ENCODE assay signal across 10 cellular contexts in the genomic region with DNA sequence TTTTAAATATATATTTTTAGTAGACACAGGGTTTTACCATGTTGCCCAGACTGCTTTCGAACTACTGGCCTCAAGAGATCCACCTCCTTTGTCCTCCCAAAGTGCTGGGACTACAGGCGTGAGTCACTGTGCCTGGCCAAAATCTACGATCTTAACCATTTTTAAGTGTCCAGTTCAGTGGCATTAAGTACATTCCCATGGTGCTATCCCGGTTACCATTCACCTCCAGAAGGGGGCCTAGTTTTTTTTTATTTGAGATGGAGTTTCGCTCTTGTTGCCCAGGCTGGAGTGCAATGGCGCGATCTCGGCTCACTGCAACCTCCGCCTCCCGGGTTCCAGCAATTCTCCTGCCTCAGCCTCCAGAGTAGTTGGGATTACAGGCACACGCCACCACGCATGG. TPM values are rescaled to one million over a fixed set of nuclear protein-coding genes. Genes with fewer than 3 reads are reported as not detected.
DNase-seq lines count a peak whose midpoint lies in the region; ATAC-seq and TF ChIP-seq lines count a peak whose summit lies in the region.
"Not testable (repeated sequence)": the region's sequence is repeated elsewhere in the genome, so short reads cannot be mapped to it uniquely, and the experiment has no call there.
"Had no signal": no experiment of that assay in that cellular context is flagged by ENCODE, and none has a peak within 500 bp of the region (broad histone marks: within the 10 kb centered on the region; RNA-seq: fewer than 3 reads in every experiment).

No MANE protein-coding gene starts in this region.

- peaks cover 67% of the 10 kb centered on the region for H3K36me3 Mint-ChIP-seq in CD4-positive, alpha-beta T cell (ENCODE audit: low read depth)
- H3K36me3 Mint-ChIP-seq in activated naive CD4-positive, alpha-beta T cell treated with anti-CD3 and anti-CD28 coated beads, Interleukin-2, amount 50 U/mL, for 24 hours; neural crest cell (ENCODE audit: low read depth): not testable (repeated sequence)

- CTCF ChIA-PET in CD4-positive, alpha-beta T cell (lab: Charles Lee): not testable (repeated sequence)
- CTCF ChIA-PET in HEK293 (lab: Yijun Ruan, JAX): interaction anchor here (0.6 to 1.1 kb wide), 4 partner anchors 16 to 101 kb away, joined by 3 to 7 read pairs (median 4); a partner anchor contains a TSS

- not testable (repeated sequence) for TF ChIP-seq CTCF in CD4-positive, alpha-beta T cell (IDR thresholded peaks at IDR 0.05)
- TF ChIP-seq CTCF in HEK293 (tag by site-specific recombination; IDR thresholded peaks at IDR 0.05): peak; percentile 20; the same call in 1 of the 2 replicates
- peak; percentile 8 for TF ChIP-seq CTCF in epithelial cell of proximal tubule (conservative IDR thresholded peaks at IDR 0.05; ENCODE audit: low read depth, low read length)
- TF ChIP-seq CTCF in neural crest cell (conservative IDR thresholded peaks at IDR 0.05): peak; percentile 29

- not testable (repeated sequence) for ATAC-seq in CD4-positive, alpha-beta T cell (ENCODE audit: poor library complexity)

- H3K4me1 ChIP-seq in HEK293 (ENCODE audit: control insufficient read depth, insufficient read depth, low read length): not testable (repeated sequence)

- not testable (repeated sequence) for H3K4me3 Mint-ChIP-seq in CD4-positive, alpha-beta T cell; activated naive CD4-positive, alpha-beta T cell treated with anti-CD3 and anti-CD28 coated beads, Interleukin-2, amount 50 U/mL, for 24 hours; neural crest cell

- not testable (repeated sequence) for H3K27me3 ChIP-seq in CD4-positive, alpha-beta T cell (ENCODE audit: control insufficient read depth, insufficient read depth, low read length)

- not testable (repeated sequence) for DNase-seq in CD4-positive, alpha-beta T cell; epithelial cell of proximal tubule (ENCODE audit: low read depth); neural crest cell (ENCODE audit: low read depth, low spot score)
- peak; percentile 40 for DNase-seq in ELR (ENCODE audit: low read depth)
- peak; percentile 53 for DNase-seq in RKO (ENCODE audit: low spot score)

- H3K27ac ChIP-seq in CD4-positive, alpha-beta T cell (ENCODE audit: low read depth, low read length); HEK293 (ENCODE audit: extremely low read depth, low read depth, low read length): not testable (repeated sequence)

- not testable (repeated sequence) for H3K9me3 Mint-ChIP-seq in CD4-positive, alpha-beta T cell; activated naive CD4-positive, alpha-beta T cell treated with anti-CD3 and anti-CD28 coated beads, Interleukin-2, amount 50 U/mL, for 24 hours; neural crest cell

- not testable (repeated sequence) for H3K9me3 ChIP-seq in CD4-positive, alpha-beta T cell (ENCODE audit: control insufficient read depth, low read length); HEK293 (ENCODE audit: control insufficient read depth, insufficient read depth, low read depth, low read length)

- H3K27ac Mint-ChIP-seq in CD4-positive, alpha-beta T cell: peak overlapping the region; percentile 17
- peak overlapping the region; percentile 35 for H3K27ac Mint-ChIP-seq in activated naive CD4-positive, alpha-beta T cell treated with anti-CD3 and anti-CD28 coated beads, Interleukin-2, amount 50 U/mL, for 24 hours
- not testable (repeated sequence) for H3K27ac Mint-ChIP-seq in neural crest cell (ENCODE audit: unreplicated experiment)

- H3K4me3 ChIP-seq in HEK293 (ENCODE audit: low read depth, low read length); epithelial cell of proximal tubule (ENCODE audit: low read depth, low read length): not testable (repeated sequence)

- POLR2A ChIA-PET in CD4-positive, alpha-beta T cell (lab: Charles Lee); HEK293 (lab: Yijun Ruan, JAX): not testable (repeated sequence)

- H3K27me3 Mint-ChIP-seq in CD4-positive, alpha-beta T cell; activated naive CD4-positive, alpha-beta T cell treated with anti-CD3 and anti-CD28 coated beads, Interleukin-2, amount 50 U/mL, for 24 hours; neural crest cell (ENCODE audit: low read depth): not testable (repeated sequence)

- peaks cover 29% of the 10 kb centered on the region for H3K4me1 Mint-ChIP-seq in CD4-positive, alpha-beta T cell (ENCODE audit: low read depth)
- peaks cover 36% of the 10 kb centered on the region for H3K4me1 Mint-ChIP-seq in activated naive CD4-positive, alpha-beta T cell treated with anti-CD3 and anti-CD28 coated beads, Interleukin-2, amount 50 U/mL, for 24 hours
- not testable (repeated sequence) for H3K4me1 Mint-ChIP-seq in neural crest cell

- intact Hi-C loops in CD4-positive, alpha-beta T cell (cut with DNase I, micrococcal nuclease): not testable (repeated sequence)

- not testable (repeated sequence) for H3K36me3 ChIP-seq in HEK293 (ENCODE audit: control insufficient read depth in 2 of 2, insufficient read depth in 1 of 2, low read length in 2 of 2)

RNA-seq across cellular contexts. Expression of a gene that starts 3.6 kb away (rescaled TPM):
- 10 to 100 TPM; 25.0 to 26.7 TPM for total RNA-seq in CD4-positive, alpha-beta T cell
- 9.3 and 10.1 TPM in 2 replicates for total RNA-seq in epithelial cell of proximal tubule
- 4.8 and 5.0 TPM in 2 replicates for total RNA-seq in neural crest cell

RNA-seq across cellular contexts. Expression of a gene that starts 7.2 kb away (rescaled TPM):
- total RNA-seq in CD4-positive, alpha-beta T cell: not detected
- not detected in 2 replicates for total RNA-seq in epithelial cell of proximal tubule
- not detected in 2 replicates for total RNA-seq in neural crest cell
- total RNA-seq: H1, MCF 10A, RPMI7951 had no signal

RNA-seq across cellular contexts. Expression of a gene that starts 26.7 kb away (rescaled TPM):
- total RNA-seq in CD4-positive, alpha-beta T cell: under 1 TPM in 1 of 2 experiments, not detected in 1; 0.25 TPM
- total RNA-seq in epithelial cell of proximal tubule (0.17 and 0.36 TPM in 2 replicates), neural crest cell (5.2 and 5.7 TPM in 2 replicates)
- total RNA-seq: MCF 10A had no signal

RNA-seq across cellular contexts. Expression of a gene that starts 29.0 kb away (rescaled TPM):
- total RNA-seq in CD4-positive, alpha-beta T cell: 10 to 100 TPM; 14.6 to 16.3 TPM
- total RNA-seq in epithelial cell of proximal tubule (4.2 and 4.5 TPM in 2 replicates), neural crest cell (17.6 and 19.9 TPM in 2 replicates)

RNA-seq across cellular contexts. Expression of a gene that starts 37.4 kb away (rescaled TPM):
- under 1 TPM; 0.39 to 0.49 TPM for total RNA-seq in CD4-positive, alpha-beta T cell
- 0.80 and 6.0 TPM in 2 replicates for total RNA-seq in epithelial cell of proximal tubule
- total RNA-seq in neural crest cell: 0.39 and 0.98 TPM in 2 replicates
